ENCODE assay signal across 8 cellular contexts in genomic region chr11:9250139-9250582, GRCh38. TPM values are rescaled to one million over a fixed set of nuclear protein-coding genes. Genes with fewer than 3 reads are reported as not detected.
DNase-seq lines count a peak whose midpoint lies in the region; ATAC-seq and TF ChIP-seq lines count a peak whose summit lies in the region.

No MANE protein-coding gene starts in this region.

- intact Hi-C loops in CD4-positive, alpha-beta memory T cell (cut with micrococcal nuclease) = loop anchor here (1.0 to 5.0 kb wide), 4 partner anchors 14 to 64 kb away; partner anchors contain the start of gene TMEM41B
- intact Hi-C loops in activated T-helper 1 cell treated with anti-CD3 and anti-CD28 coated beads, Interleukin-12 subunit alpha, Interleukin-12 subunit beta, Interleukin-2, Interleukin-4 antibody, amounts not matched to agents 30 ng/mL and 10 ng/mL and 1 ng/mL, durations not matched to agents 14 hours and 24 hours and 36 hours (cut with micrococcal nuclease) = loop anchor here (1.0 to 5.0 kb wide), 10 partner anchors 14 to 351 kb away; partner anchors contain the start of genes NRIP3 and TMEM41B
- intact Hi-C loops in thyroid gland (cut with DNase I) = no loop called here

- no peaks in the 10 kb centered on the region for H3K9me3 ChIP-seq in CD4-positive, alpha-beta memory T cell (ENCODE audit: control insufficient read depth in 1 of 2, low read length in 2 of 2)
- H3K9me3 ChIP-seq in thyroid gland = no peaks in the 10 kb centered on the region

- POLR2A ChIA-PET in CD4-positive, alpha-beta memory T cell (lab: Charles Lee; ENCODE audit: partially characterized antibody) = interaction anchor here (1.3 to 3.5 kb wide), 7 partner anchors 11 to 135 kb away, joined by 3 to 19 read pairs (median 7); partner anchors contain the start of genes DENND5A and TMEM41B

- CTCF ChIA-PET in CD4-positive, alpha-beta memory T cell (lab: Charles Lee; ENCODE audit: partially characterized antibody) = interaction anchor here (0.7 to 1.2 kb wide), 3 partner anchors 10 to 65 kb away, joined by 3 to 4 read pairs (median 3); no protein-coding TSS in a partner anchor

- H3K4me3 Mint-ChIP-seq in CD4-positive, alpha-beta memory T cell = peak overlapping the region; percentile 44 to 80 (median 66)
- H3K4me3 Mint-ChIP-seq in activated T-helper 1 cell treated with anti-CD3 and anti-CD28 coated beads, Interleukin-12 subunit alpha, Interleukin-12 subunit beta, Interleukin-2, Interleukin-4 antibody, amounts not matched to agents 30 ng/mL and 10 ng/mL and 1 ng/mL, durations not matched to agents 14 hours and 24 hours and 36 hours = peak overlapping the region; percentile 38

- H3K4me1 ChIP-seq in CD4-positive, alpha-beta memory T cell (ENCODE audit: insufficient read depth, low read length) = peaks cover 79% of the 10 kb centered on the region
- H3K4me1 ChIP-seq in thyroid gland = peaks cover 0 to 16% of the 10 kb centered on the region in 2 donors

- peak overlapping the region; percentile 35 for H3K27ac ChIP-seq in CD4-positive, alpha-beta memory T cell (ENCODE audit: low read depth, low read length)
- no peak overlapping the region for H3K27ac ChIP-seq in thyroid gland

- no peaks in the 10 kb centered on the region for H3K36me3 ChIP-seq in CD4-positive, alpha-beta memory T cell (ENCODE audit: insufficient read depth, low read length)
- no peaks in the 10 kb centered on the region for H3K36me3 ChIP-seq in thyroid gland

- no peaks in the 10 kb centered on the region for H3K27me3 Mint-ChIP-seq in CD4-positive, alpha-beta memory T cell
- peaks cover 1% of the 10 kb centered on the region for H3K27me3 Mint-ChIP-seq in activated T-helper 1 cell treated with anti-CD3 and anti-CD28 coated beads, Interleukin-12 subunit alpha, Interleukin-12 subunit beta, Interleukin-2, Interleukin-4 antibody, amounts not matched to agents 30 ng/mL and 10 ng/mL and 1 ng/mL, durations not matched to agents 14 hours and 24 hours and 36 hours (ENCODE audit: insufficient read depth)

- no peak for TF ChIP-seq CTCF in thyroid gland (IDR thresholded peaks at IDR 0.05)

- H3K4me3 ChIP-seq in CD4-positive, alpha-beta memory T cell (ENCODE audit: low read length in 2 of 2) = no peak overlapping the region
- no peak overlapping the region for H3K4me3 ChIP-seq in thyroid gland (replicated peaks in 1 of 3)

- H3K4me1 Mint-ChIP-seq in CD4-positive, alpha-beta memory T cell = peaks cover 35 to 79% (median 55%) of the 10 kb centered on the region in 4 donors
- H3K4me1 Mint-ChIP-seq in activated T-helper 1 cell treated with anti-CD3 and anti-CD28 coated beads, Interleukin-12 subunit alpha, Interleukin-12 subunit beta, Interleukin-2, Interleukin-4 antibody, amounts not matched to agents 30 ng/mL and 10 ng/mL and 1 ng/mL, durations not matched to agents 14 hours and 24 hours and 36 hours (ENCODE audit: low read depth) = peaks cover 61% of the 10 kb centered on the region

- ATAC-seq in GM19328 (IDR thresholded peaks at IDR 0.05; ENCODE audit: unreplicated experiment) (peak; percentile 64), HG03354 (IDR thresholded peaks at IDR 0.05; ENCODE audit: poor library complexity, severe bottlenecking, unreplicated experiment) (peak; percentile 80)

- TF ChIP-seq POLR2A in thyroid gland (IDR thresholded peaks at IDR 0.05) = no peak

- DNase-seq in CD4-positive, alpha-beta memory T cell = peak; percentile 50 to 65 (median 59)
- DNase-seq in activated T-helper 1 cell treated with anti-CD3 and anti-CD28 coated beads, Interleukin-12 subunit alpha, Interleukin-12 subunit beta, Interleukin-2, Interleukin-4 antibody, amounts not matched to agents 30 ng/mL and 10 ng/mL and 1 ng/mL, durations not matched to agents 14 hours and 24 hours and 36 hours (ENCODE audit: low spot score) = peak; percentile 36
- peak; percentile 10 to 22 for DNase-seq in stimulated activated CD8-positive, alpha-beta memory T cell treated with anti-CD3 and anti-CD28 coated beads, Interleukin-7, amount 100 ng/mL, for 4 hours (ENCODE audit: low read depth in 2 of 2)
- DNase-seq in NCI-H69 (lab: John Stamatoyannopoulos, UW) (no peak), thyroid gland (no peak), T1000 (lab: John Stamatoyannopoulos, UW) (no peak)

- WGBS in thyroid gland, 2 donors = 42 to 46% methylated on average over 2 of the region's 2 CpGs

- H3K36me3 Mint-ChIP-seq in CD4-positive, alpha-beta memory T cell = peaks cover 0 to 4% of the 10 kb centered on the region in 2 donors
- peaks cover 10% of the 10 kb centered on the region for H3K36me3 Mint-ChIP-seq in activated T-helper 1 cell treated with anti-CD3 and anti-CD28 coated beads, Interleukin-12 subunit alpha, Interleukin-12 subunit beta, Interleukin-2, Interleukin-4 antibody, amounts not matched to agents 30 ng/mL and 10 ng/mL and 1 ng/mL, durations not matched to agents 14 hours and 24 hours and 36 hours (ENCODE audit: low read depth)

- peak overlapping the region; percentile 49 to 90 (median 84) for H3K27ac Mint-ChIP-seq in CD4-positive, alpha-beta memory T cell
- peak overlapping the region; percentile 50 for H3K27ac Mint-ChIP-seq in activated T-helper 1 cell treated with anti-CD3 and anti-CD28 coated beads, Interleukin-12 subunit alpha, Interleukin-12 subunit beta, Interleukin-2, Interleukin-4 antibody, amounts not matched to agents 30 ng/mL and 10 ng/mL and 1 ng/mL, durations not matched to agents 14 hours and 24 hours and 36 hours

- H3K9me3 Mint-ChIP-seq in CD4-positive, alpha-beta memory T cell = no peaks in the 10 kb centered on the region
- no peaks in the 10 kb centered on the region for H3K9me3 Mint-ChIP-seq in activated T-helper 1 cell treated with anti-CD3 and anti-CD28 coated beads, Interleukin-12 subunit alpha, Interleukin-12 subunit beta, Interleukin-2, Interleukin-4 antibody, amounts not matched to agents 30 ng/mL and 10 ng/mL and 1 ng/mL, durations not matched to agents 14 hours and 24 hours and 36 hours

- no peaks in the 10 kb centered on the region for H3K27me3 ChIP-seq in CD4-positive, alpha-beta memory T cell (ENCODE audit: insufficient read depth, low read length)
- no peaks in the 10 kb centered on the region for H3K27me3 ChIP-seq in thyroid gland

RNA-seq across cellular contexts. Expression of gene DENND5A, which starts 15.0 kb away (rescaled TPM):
- 10 to 100 TPM; 58.6 to 61.9 TPM for total RNA-seq in CD4-positive, alpha-beta memory T cell
- polyA plus RNA-seq in CD4-positive, alpha-beta memory T cell = 10 to 100 TPM; 14.5 to 39.6 TPM
- 45.6 and 47.6 TPM in 2 replicates for total RNA-seq in activated T-helper 1 cell treated with anti-CD3 and anti-CD28 coated beads, Interleukin-12 subunit alpha, Interleukin-12 subunit beta, Interleukin-2, Interleukin-4 antibody, amounts not matched to agents 30 ng/mL and 10 ng/mL and 1 ng/mL, durations not matched to agents 14 hours and 24 hours and 36 hours
- 10 to 100 TPM; 45.6 to 80.8 (median 59.3) TPM for total RNA-seq in thyroid gland

Comparison
In these comparisons a context has a peak if more than half of its experiments do, and no peak if none do; other contexts are left out.
1. DNase-seq: peak in CD4-positive, alpha-beta memory T cell (5 of 5), activated T-helper 1 cell treated with anti-CD3 and anti-CD28 coated beads, Interleukin-12 subunit alpha, Interleukin-12 subunit beta, Interleukin-2, Interleukin-4 antibody, amounts not matched to agents 30 ng/mL and 10 ng/mL and 1 ng/mL, durations not matched to agents 14 hours and 24 hours and 36 hours (single experiment) and stimulated activated CD8-positive, alpha-beta memory T cell treated with anti-CD3 and anti-CD28 coated beads, Interleukin-7, amount 100 ng/mL, for 4 hours (2 of 2); none in NCI-H69 (single experiment), thyroid gland (0 of 2) and T1000 (single experiment).